In genomic region chr10:71561003-71561577, GRCh38 we compare ENCODE assay signal across 1 cellular context.
TF ChIP-seq lines count a peak whose summit lies in the region.

No MANE protein-coding gene starts in this region.

TF ChIP-seq in H1, 55 proteins besides CTCF, POLR2A, EP300 and RAD21 (continued from another document):
- TF ChIP-seq CHD7 (IDR thresholded peaks at IDR 0.05; ENCODE audit: insufficient replicate concordance, low read length) (no peak), CEBPB (IDR thresholded peaks at IDR 0.05; ENCODE audit: low read depth, low read length) (no peak), POLR2AphosphoS5 (IDR thresholded peaks at IDR 0.05; ENCODE audit: low read depth, low read length) (no peak), BCL11A (IDR thresholded peaks at IDR 0.05; ENCODE audit: low read depth in 2 of 2, low read length in 2 of 2) (no peak), SIX5 (IDR thresholded peaks at IDR 0.05; ENCODE audit: low read depth, low read length) (no peak)
